Comparison of ENCODE assay signal across 10 cellular contexts in genomic region chr10:26372513-26373354, GRCh38.
DNase-seq lines count a peak whose midpoint lies in the region; ATAC-seq and TF ChIP-seq lines count a peak whose summit lies in the region.
"Had no signal": no experiment of that assay in that cellular context is flagged by ENCODE, and none has a peak within 500 bp of the region (broad histone marks: within the 10 kb centered on the region; RNA-seq: fewer than 3 reads in every experiment).

No MANE protein-coding gene starts in this region.

- no peaks in the 10 kb centered on the region for H3K79me2 ChIP-seq in osteoblast (ENCODE audit: insufficient read depth, low read length)

- no peaks in the 10 kb centered on the region for H4K20me1 ChIP-seq in osteoblast (ENCODE audit: insufficient read depth, low read length)

- peak; percentile 47 for DNase-seq in SIG-M5 treated with dmso at 0.1 percent for 504 hours (lab: John Stamatoyannopoulos, UW; ENCODE audit: unreplicated experiment)
- DNase-seq in SIG-M5 (lab: John Stamatoyannopoulos, UW) = no peak
- no peak for DNase-seq in osteoblast (ENCODE audit: insufficient read length, low spot score, missing footprints)
- DNase-seq in activated CD4-positive, alpha-beta T cell treated with anti-CD3 and anti-CD28 coated beads for 1 hour = no peak
- DNase-seq in NCI-H82 (lab: John Stamatoyannopoulos, UW) = no peak
- DNase-seq: NCI-H524 had no signal

- H3K4me3 ChIP-seq in osteoblast (ENCODE audit: insufficient read depth, low read length) = no peak overlapping the region

- H3K4me1 Mint-ChIP-seq in stimulated activated memory B cell treated with anti-CD40 and anti-IgM and Interleukin-4, amounts not matched to agents 10 μg/mL and 1 μg/mL and 100 μg/mL, for 72 hours = peaks cover 27% of the 10 kb centered on the region

- TF ChIP-seq CTCF in osteoblast (IDR thresholded peaks at IDR 0.05; ENCODE audit: extremely low read depth, low read depth, low read length) = no peak

- no peaks in the 10 kb centered on the region for H3K36me3 ChIP-seq in osteoblast (ENCODE audit: insufficient read depth, low read length)

- H3K9me3 Mint-ChIP-seq in stimulated activated memory B cell treated with anti-CD40 and anti-IgM and Interleukin-4, amounts not matched to agents 10 μg/mL and 1 μg/mL and 100 μg/mL, for 72 hours = no peaks in the 10 kb centered on the region

- H3K27ac ChIP-seq in osteoblast (ENCODE audit: low read depth, low read length) = no peak overlapping the region
- H3K27ac ChIP-seq: 22Rv1 had no signal

- no peaks in the 10 kb centered on the region for H3K27me3 Mint-ChIP-seq in stimulated activated memory B cell treated with anti-CD40 and anti-IgM and Interleukin-4, amounts not matched to agents 10 μg/mL and 1 μg/mL and 100 μg/mL, for 72 hours

- H3K27me3 ChIP-seq in osteoblast (ENCODE audit: insufficient read depth, low read length) = no peaks in the 10 kb centered on the region

- peak; percentile 55 for ATAC-seq in HG02610 (IDR thresholded peaks at IDR 0.05; ENCODE audit: unreplicated experiment)
- peak; percentile 85 for ATAC-seq in HG03432 (IDR thresholded peaks at IDR 0.05; ENCODE audit: unreplicated experiment)
- ATAC-seq in stimulated activated memory B cell treated with anti-CD40 and anti-IgM and Interleukin-4, amounts not matched to agents 10 μg/mL and 1 μg/mL and 100 μg/mL, for 72 hours = no peak

- peak overlapping the region; percentile 0 for H3K27ac Mint-ChIP-seq in stimulated activated memory B cell treated with anti-CD40 and anti-IgM and Interleukin-4, amounts not matched to agents 10 μg/mL and 1 μg/mL and 100 μg/mL, for 72 hours

- no peak overlapping the region for H3K4me3 Mint-ChIP-seq in stimulated activated memory B cell treated with anti-CD40 and anti-IgM and Interleukin-4, amounts not matched to agents 10 μg/mL and 1 μg/mL and 100 μg/mL, for 72 hours

- no peak overlapping the region for H2AFZ ChIP-seq in osteoblast (ENCODE audit: low read length)

- H3K9me3 ChIP-seq in osteoblast (ENCODE audit: low read depth, low read length) = no peaks in the 10 kb centered on the region

- no peaks in the 10 kb centered on the region for H3K4me1 ChIP-seq in osteoblast (ENCODE audit: insufficient read depth, low read length)

- H3K36me3 Mint-ChIP-seq in stimulated activated memory B cell treated with anti-CD40 and anti-IgM and Interleukin-4, amounts not matched to agents 10 μg/mL and 1 μg/mL and 100 μg/mL, for 72 hours = no peaks in the 10 kb centered on the region

- H3K4me2 ChIP-seq in osteoblast (ENCODE audit: insufficient read depth, low read length) = no peak overlapping the region
